In the genomic region with DNA sequence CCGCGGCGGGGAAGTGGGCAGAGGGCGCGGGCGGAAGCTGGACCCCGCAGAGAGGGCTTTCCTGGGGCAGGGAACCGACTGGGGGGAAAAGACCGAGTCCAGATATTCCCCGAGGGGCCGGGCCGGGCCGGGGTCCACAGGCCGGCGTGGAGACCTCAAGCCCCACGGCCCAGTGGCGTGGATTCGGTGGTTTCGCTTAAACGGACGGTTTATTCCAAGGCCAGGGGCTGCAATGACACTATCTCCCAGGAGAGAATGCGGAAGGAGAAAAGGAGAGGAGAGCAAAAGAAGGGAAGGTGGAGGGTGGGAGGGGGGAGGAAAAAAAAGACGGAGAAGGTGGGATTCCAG, we compare ENCODE assay signal across 21 cellular contexts. TPM values are rescaled to one million over a fixed set of nuclear protein-coding genes. Genes with fewer than 3 reads are reported as not detected.
A peak's percentile ranks its signal among the peaks of the same experiment; 100 is the strongest.
DNase-seq lines count a peak whose midpoint lies in the region; ATAC-seq and TF ChIP-seq lines count a peak whose summit lies in the region.
"Had no signal": no experiment of that assay in that cellular context is flagged by ENCODE, and none has a peak within 500 bp of the region (broad histone marks: within the 10 kb centered on the region; RNA-seq: fewer than 3 reads in every experiment).

No MANE protein-coding gene starts in this region.

- no peaks in the 10 kb centered on the region for H3K9me1 ChIP-seq in IMR-90 (ENCODE audit: insufficient read depth, low read length)

- H3K4ac ChIP-seq in IMR-90 (ENCODE audit: low read depth, low read length), result no peak overlapping the region

- H3K9ac ChIP-seq in IMR-90 (ENCODE audit: low read depth, low read length), result no peak overlapping the region
- H3K9ac ChIP-seq: BLaER1 had no signal

- H2AK5ac ChIP-seq in IMR-90 (ENCODE audit: low read depth, low read length), result no peak overlapping the region

- H3K18ac ChIP-seq in IMR-90 (ENCODE audit: low read depth, low read length), result no peak overlapping the region

- peaks cover 97% of the 10 kb centered on the region for H3K27me3 Mint-ChIP-seq in nephron progenitor cell (ENCODE audit: low read depth, poor library complexity)
- H3K27me3 Mint-ChIP-seq in T-helper 2 cell treated with Interferon-gamma antibody and Interleukin-4, amounts not matched to agents 5 μg/mL and 100 μg/mL, for 36 hours (ENCODE audit: low read depth), result peaks cover 54% of the 10 kb centered on the region

- no peak overlapping the region for H2BK5ac ChIP-seq in IMR-90 (ENCODE audit: low read depth, low read length, poor library complexity, severe bottlenecking)

- H3K4me3 Mint-ChIP-seq in nephron progenitor cell, result no peak overlapping the region
- H3K4me3 Mint-ChIP-seq in T-helper 2 cell treated with Interferon-gamma antibody and Interleukin-4, amounts not matched to agents 5 μg/mL and 100 μg/mL, for 36 hours, result no peak overlapping the region
- H3K4me3 Mint-ChIP-seq: activated naive CD4-positive, alpha-beta T cell treated with anti-CD3 and anti-CD28 coated beads, Interleukin-2, amount 50 U/mL, for 24 hours had no signal

- intact Hi-C loops in IMR-90 (cut with micrococcal nuclease), result no loop called here
- intact Hi-C loops in sigmoid colon (cut with DNase I), result no loop called here

- no peak overlapping the region for H3K27ac ChIP-seq in IMR-90 (ENCODE audit: insufficient read depth, low read length)
- H3K27ac ChIP-seq in sigmoid colon, result no peak overlapping the region
- H3K27ac ChIP-seq: BLaER1, prostate gland, transverse colon had no signal

- H3K4me1 Mint-ChIP-seq in nephron progenitor cell, result peaks cover 30% of the 10 kb centered on the region
- H3K4me1 Mint-ChIP-seq in T-helper 2 cell treated with Interferon-gamma antibody and Interleukin-4, amounts not matched to agents 5 μg/mL and 100 μg/mL, for 36 hours (ENCODE audit: low read depth), result peaks cover 5% of the 10 kb centered on the region

- peak overlapping the region; percentile 44; the same call in 1 of the 2 replicates for H3K4me2 ChIP-seq in IMR-90 (ENCODE audit: low read depth, low read length)
- H3K4me2 ChIP-seq: BLaER1 had no signal

- H4K91ac ChIP-seq in IMR-90 (ENCODE audit: insufficient read depth, low read depth, low read length), result no peak overlapping the region

- no peak overlapping the region for H4K8ac ChIP-seq in IMR-90 (ENCODE audit: low read depth in 2 of 2, low read length in 2 of 2)

- CTCF ChIA-PET in IMR-90 (lab: Yijun Ruan, JAX), result interaction anchor here (0.5 kb wide), 1 partner anchor 55 kb away, joined by 4 read pairs; no protein-coding TSS in a partner anchor

- no peaks in the 10 kb centered on the region for H3K79me1 ChIP-seq in IMR-90 (ENCODE audit: low read depth in 1 of 2, low read length in 2 of 2)

- TF ChIP-seq POLR2A in IMR-90 (IDR thresholded peaks at IDR 0.05; ENCODE audit: low read depth, low read length) (no peak), sigmoid colon (IDR thresholded peaks at IDR 0.05) (no peak)

- no peak overlapping the region for H3K56ac ChIP-seq in IMR-90 (ENCODE audit: extremely low read depth, insufficient read depth, low read length)

- peak overlapping the region; percentile 55 for H2AK9ac ChIP-seq in IMR-90 (replicated peaks; ENCODE audit: low read depth, low read length, poor library complexity)

- DNase-seq in BE2C (no peak), IMR-90 (no peak), fibroblast of the aortic adventitia (ENCODE audit: low read depth) (no peak), sigmoid colon (no peak), nephron progenitor cell (no peak)
- DNase-seq in T-helper 2 cell treated with Interferon-gamma antibody and Interleukin-4, amounts not matched to agents 5 μg/mL and 100 μg/mL, for 36 hours (ENCODE audit: low spot score), result no peak
- DNase-seq: activated CD4-positive, CD25-positive, alpha-beta regulatory T cell; GOT3; KBM-7; NCI-H1105; RPMI8226; stimulated activated CD8-positive, alpha-beta memory T cell treated with anti-CD3 and anti-CD28 coated beads, Interleukin-4, amount 100 ng/mL, for 48 hours; T-helper 1 cell; transverse colon had no signal

- peaks cover 9% of the 10 kb centered on the region for H3K36me3 Mint-ChIP-seq in nephron progenitor cell (ENCODE audit: low read depth)
- peaks cover 1% of the 10 kb centered on the region for H3K36me3 Mint-ChIP-seq in T-helper 2 cell treated with Interferon-gamma antibody and Interleukin-4, amounts not matched to agents 5 μg/mL and 100 μg/mL, for 36 hours (ENCODE audit: low read depth)
- H3K36me3 Mint-ChIP-seq: activated naive CD4-positive, alpha-beta T cell treated with anti-CD3 and anti-CD28 coated beads, Interleukin-2, amount 50 U/mL, for 24 hours had no signal

- H3K36me3 ChIP-seq in BE2C (no peaks in the 10 kb centered on the region), IMR-90 (ENCODE audit: control insufficient read depth, insufficient read depth, low read length) (no peaks in the 10 kb centered on the region), sigmoid colon (no peaks in the 10 kb centered on the region)
- H3K36me3 ChIP-seq: BLaER1, prostate gland, transverse colon had no signal

- no peak for TF ChIP-seq RAD21 in IMR-90 (IDR thresholded peaks at IDR 0.05; ENCODE audit: low read length)

- in situ Hi-C loops in IMR-90 (cut with MboI; ENCODE audit: low sequenced_read_pairs), result no loop called here

- H2BK20ac ChIP-seq in IMR-90 (ENCODE audit: low read depth, low read length), result no peak overlapping the region

- ATAC-seq in IMR-90 (ENCODE audit: low read depth) (no peak), HG02852 (IDR thresholded peaks at IDR 0.05; ENCODE audit: unreplicated experiment) (no peak), HG03045 (IDR thresholded peaks at IDR 0.05; ENCODE audit: unreplicated experiment) (no peak)

- no peak for TF ChIP-seq EP300 in sigmoid colon (IDR thresholded peaks at IDR 0.05)

- H3K23ac ChIP-seq in IMR-90 (ENCODE audit: low read depth, low read length), result no peak overlapping the region

- H3K4me3 ChIP-seq in BE2C (ENCODE audit: low read depth, low read length), result peak overlapping the region; percentile 23; the same call in 1 of the 2 replicates
- peak overlapping the region; percentile 14 for H3K4me3 ChIP-seq in IMR-90 (ENCODE audit: insufficient read depth, low read depth, low read length)
- peak overlapping the region; percentile 28 for H3K4me3 ChIP-seq in fibroblast of the aortic adventitia (ENCODE audit: low read depth, low read length)
- H3K4me3 ChIP-seq in sigmoid colon, result peak overlapping the region in 3 of 4 donors; percentile 17 to 32 (median 28)
- H3K4me3 ChIP-seq: BLaER1 had no signal

- no peak overlapping the region for H2AFZ ChIP-seq in IMR-90 (replicated peaks; ENCODE audit: low read length, poor library complexity)

- H2BK120ac ChIP-seq in IMR-90 (ENCODE audit: low read depth, low read length), result no peak overlapping the region

- H3K27me3 ChIP-seq in BE2C (peaks cover 47% of the 10 kb centered on the region), IMR-90 (ENCODE audit: control insufficient read depth, insufficient read depth, low read length) (peaks cover 75% of the 10 kb centered on the region), sigmoid colon (peaks cover 66 to 83% (median 71%) of the 10 kb centered on the region in 3 donors)

- no peak overlapping the region for H3K27ac Mint-ChIP-seq in nephron progenitor cell
- H3K27ac Mint-ChIP-seq in T-helper 2 cell treated with Interferon-gamma antibody and Interleukin-4, amounts not matched to agents 5 μg/mL and 100 μg/mL, for 36 hours, result no peak overlapping the region
- H3K27ac Mint-ChIP-seq: activated naive CD4-positive, alpha-beta T cell treated with anti-CD3 and anti-CD28 coated beads, Interleukin-2, amount 50 U/mL, for 24 hours had no signal

- POLR2A ChIA-PET in IMR-90 (lab: Charles Lee; ENCODE audit: unreplicated experiment), result no interaction called here

- H4K5ac ChIP-seq in IMR-90 (ENCODE audit: low read depth, low read length), result no peak overlapping the region

- H3K4me1 ChIP-seq in BE2C, result no peaks in the 10 kb centered on the region
- H3K4me1 ChIP-seq in IMR-90 (ENCODE audit: control insufficient read depth, insufficient read depth, low read length), result no peaks in the 10 kb centered on the region; the same call in 1 of the 2 replicates
- peaks cover 0 to 31% (median 26%) of the 10 kb centered on the region in 4 donors for H3K4me1 ChIP-seq in sigmoid colon
- H3K4me1 ChIP-seq: BLaER1, prostate gland had no signal

- no peak overlapping the region for H2BK15ac ChIP-seq in IMR-90 (ENCODE audit: low read depth, low read length)

- WGBS in IMR-90 (ENCODE audit: extremely low coverage in 2 of 2, insufficient read length in 1 of 2), 2 experiments, result no CpG with 5 or more reads among the region's 23 CpGs
- 2 to 5% methylated on average over 23 of the region's 23 CpGs for WGBS in sigmoid colon, 2 donors

- H3K14ac ChIP-seq in IMR-90 (replicated peaks; ENCODE audit: low read depth, low read length), result no peak overlapping the region

- H4K20me1 ChIP-seq in IMR-90 (ENCODE audit: insufficient read depth, low read length), result no peaks in the 10 kb centered on the region

- dilution Hi-C loops in IMR-90 (cut with HindIII; ENCODE audit: low sequenced_read_pairs, unreplicated experiment), result no loop called here

- H3K9me3 Mint-ChIP-seq in nephron progenitor cell, result peaks cover 3% of the 10 kb centered on the region
- no peaks in the 10 kb centered on the region for H3K9me3 Mint-ChIP-seq in T-helper 2 cell treated with Interferon-gamma antibody and Interleukin-4, amounts not matched to agents 5 μg/mL and 100 μg/mL, for 36 hours
- H3K9me3 Mint-ChIP-seq: activated naive CD4-positive, alpha-beta T cell treated with anti-CD3 and anti-CD28 coated beads, Interleukin-2, amount 50 U/mL, for 24 hours had no signal

- BruUV-seq in IMR-90 (replicated peaks; lab: Mats Ljungman, UMichigan), result no TSS peak

- TF ChIP-seq CTCF in BE2C (IDR thresholded peaks at IDR 0.05; ENCODE audit: low read depth, low read length) (no peak), IMR-90 (conservative IDR thresholded peaks at IDR 0.05; ENCODE audit: low read depth, low read length) (no peak), fibroblast of the aortic adventitia (IDR thresholded peaks at IDR 0.05; ENCODE audit: insufficient read depth, low read length) (no peak), sigmoid colon (IDR thresholded peaks at IDR 0.05) (no peak), nephron progenitor cell (IDR thresholded peaks at IDR 0.05) (no peak)

- H3K9me3 ChIP-seq in BE2C (no peaks in the 10 kb centered on the region), IMR-90 (ENCODE audit: control insufficient read depth, insufficient read depth, low read length) (peaks cover 5% of the 10 kb centered on the region), sigmoid colon (no peaks in the 10 kb centered on the region)
- H3K9me3 ChIP-seq: prostate gland, transverse colon had no signal

RNA-seq across cellular contexts. Expression of a gene that starts 10.8 kb away (rescaled TPM):
- polyA plus RNA-seq in BE2C (2012; ENCODE audit: insufficient read depth, insufficient read length, low read depth), result not detected
- total RNA-seq in IMR-90 (2012; rRNA removed) (not detected in 2 replicates), fibroblast of the aortic adventitia (ENCODE audit: low replicate concordance) (not detected in 2 replicates), sigmoid colon (not detected)
- polyA plus RNA-seq in IMR-90 (2012; rRNA removed) (not detected in 2 replicates), sigmoid colon (under 1 TPM in 2 of 3 donors, not detected in 1; 0.10 to 0.23 TPM)
- not detected in 2 replicates for polyA plus RNA-seq in IMR-90 (2012; cell fraction: cytosol; rRNA removed)
- polyA plus RNA-seq in IMR-90 (2012; cell fraction: nucleus; rRNA removed; ENCODE audit: low replicate concordance), result not detected in 2 replicates
- total RNA-seq: cardiac septum, kidney epithelial cell, transverse colon had no signal
